8 cellular contexts compared by ENCODE assay signal in the genomic region with DNA sequence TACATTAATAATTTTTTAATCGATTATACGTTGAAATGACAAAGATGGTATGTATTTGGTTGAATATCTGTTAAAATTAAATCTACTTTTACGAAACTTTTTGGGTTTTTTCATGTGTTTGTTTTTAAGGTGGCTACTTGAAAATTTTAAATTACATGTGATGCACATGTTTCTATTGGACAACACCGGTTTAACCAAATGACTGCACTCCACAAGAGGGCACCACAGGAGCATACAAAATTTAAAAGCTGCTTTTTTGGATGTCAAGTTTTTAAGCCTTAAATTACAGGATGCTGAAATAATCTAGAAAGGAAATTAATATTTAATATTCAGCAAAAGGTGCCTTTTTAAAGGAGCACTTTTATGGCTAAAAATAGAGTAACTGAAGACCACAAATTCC.
DNase-seq lines count a peak whose midpoint lies in the region; ATAC-seq and TF ChIP-seq lines count a peak whose summit lies in the region.

No MANE protein-coding gene starts in this region.

- ATAC-seq in heart right ventricle (peak in 1 of 8 donors; percentile 44), left ventricle myocardium superior (no peak)
- no peak for ATAC-seq in activated T-helper 17 cell treated with anti-CD3 and anti-CD28 coated beads, Interleukin-2, amount 50 U/mL, for 72 hours (replicated peaks)

- DNase-seq in heart right ventricle: peak in 1 of 2 donors; percentile 44
- DNase-seq in left ventricle myocardium superior: no peak
- peak; percentile 28 to 52 for DNase-seq in NCI-H446 (lab: John Stamatoyannopoulos, UW)
- DNase-seq in activated T-cell treated with anti-CD3 and anti-CD28 coated beads for 48 hours (ENCODE audit: low read depth): peak; percentile 27
- peak; percentile 82 for DNase-seq in fibroblast of peridontal ligament (ENCODE audit: extremely low read depth)
- DNase-seq in retina: peak; percentile 36
- DNase-seq in H7: no peak

- peaks cover 91% of the 10 kb centered on the region for H3K36me3 Mint-ChIP-seq in activated T-helper 17 cell treated with anti-CD3 and anti-CD28 coated beads, Interleukin-2, amount 50 U/mL, for 72 hours (ENCODE audit: low read depth)

- no peaks in the 10 kb centered on the region for H3K9me3 Mint-ChIP-seq in activated T-helper 17 cell treated with anti-CD3 and anti-CD28 coated beads, Interleukin-2, amount 50 U/mL, for 72 hours

- whole genome bisulfite sequencing in heart right ventricle, 2 donors: 69 to 70% methylated on average over 4 of the region's 4 CpGs

- H3K4me3 Mint-ChIP-seq in activated T-helper 17 cell treated with anti-CD3 and anti-CD28 coated beads, Interleukin-2, amount 50 U/mL, for 72 hours: no peak overlapping the region

- intact Hi-C loops in heart right ventricle (cut with DNase I) (loop anchor here in 9 of 10 donors (1.0 to 5.0 kb wide), 5 partner anchors 100 to 235 kb away; partner anchors contain the start of gene ACVR1 (in 1 of the 9)), left ventricle myocardium superior (cut with micrococcal nuclease) (no loop called here)

- no peak overlapping the region for H3K27ac Mint-ChIP-seq in activated T-helper 17 cell treated with anti-CD3 and anti-CD28 coated beads, Interleukin-2, amount 50 U/mL, for 72 hours

- peak; percentile 47 to 85 (median 72) for TF ChIP-seq CTCF in heart right ventricle (IDR thresholded peaks at IDR 0.05)

- H3K27me3 ChIP-seq in heart right ventricle: no peaks in the 10 kb centered on the region
- no peaks in the 10 kb centered on the region for H3K27me3 ChIP-seq in H7 (ENCODE audit: control insufficient read depth, insufficient read depth, low read length)

- no peaks in the 10 kb centered on the region for H3K27me3 Mint-ChIP-seq in activated T-helper 17 cell treated with anti-CD3 and anti-CD28 coated beads, Interleukin-2, amount 50 U/mL, for 72 hours

- H3K36me3 ChIP-seq in heart right ventricle (peaks cover 0 to 77% (median 17%) of the 10 kb centered on the region in 9 donors), H7 (replicated peaks; ENCODE audit: control insufficient read depth, insufficient read depth, low read length) (peaks cover 2% of the 10 kb centered on the region; the same call in 1 of the 2 replicates)

- H3K4me1 ChIP-seq in heart right ventricle: peaks cover 5 to 16% (median 11%) of the 10 kb centered on the region in 9 donors

- peaks cover 13% of the 10 kb centered on the region for H3K4me1 Mint-ChIP-seq in activated T-helper 17 cell treated with anti-CD3 and anti-CD28 coated beads, Interleukin-2, amount 50 U/mL, for 72 hours

- H3K9me3 ChIP-seq in heart right ventricle: no peaks in the 10 kb centered on the region

- H3K4me3 ChIP-seq in heart right ventricle (no peak overlapping the region), H7 (ENCODE audit: insufficient read depth, low read depth, low read length) (no peak overlapping the region)

- no peak overlapping the region for H3K27ac ChIP-seq in heart right ventricle

Comparison
In these comparisons a context has a peak if more than half of its experiments do, and no peak if none do; other contexts are left out.
1. DNase-seq: peak in NCI-H446 (2 of 2), activated T-cell treated with anti-CD3 and anti-CD28 coated beads for 48 hours (single experiment), fibroblast of peridontal ligament (single experiment) and retina (single experiment); none in left ventricle myocardium superior (single experiment) and H7 (single experiment).